ENCODE assay signal across 3 cellular contexts in the genomic region with DNA sequence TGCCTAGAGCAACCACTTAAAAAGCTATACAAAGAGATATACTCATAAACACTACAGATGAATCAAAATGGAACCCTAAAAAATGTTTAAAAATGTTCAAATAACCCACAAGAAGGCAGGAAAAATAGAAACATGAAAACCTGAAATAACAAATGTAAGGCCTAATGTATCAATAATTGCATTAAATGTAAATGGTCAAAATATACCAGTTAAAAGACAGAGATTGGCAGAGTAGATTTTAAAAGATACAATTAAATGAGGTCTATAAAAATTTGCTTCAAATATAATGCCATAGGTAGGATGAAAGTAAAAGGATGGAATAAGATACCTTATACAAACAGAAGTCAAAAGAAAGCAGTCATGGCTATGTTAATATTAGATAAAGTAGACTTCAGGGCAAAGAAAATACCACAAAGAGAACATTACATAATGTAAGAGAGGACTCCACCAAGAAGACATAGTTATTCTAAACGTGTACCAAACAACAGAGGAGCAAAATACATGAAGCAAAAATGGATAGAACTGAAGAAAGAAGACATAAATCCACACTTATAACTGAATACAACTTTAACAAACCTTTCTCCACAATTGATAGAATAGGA.
TF ChIP-seq lines count a peak whose summit lies in the region.

No MANE protein-coding gene starts in this region.

TF ChIP-seq in HCT116, 20 proteins besides CTCF, POLR2A, EP300 and RAD21:
- TF ChIP-seq ZNF274 (IDR thresholded peaks at IDR 0.05; ENCODE audit: low read depth, low read length) (no peak), CBX3 (IDR thresholded peaks at IDR 0.05; ENCODE audit: low read depth) (0 out of 2 replicates have a peak, but pooled peaks have one; percentile 16), YY1 (IDR thresholded peaks at IDR 0.05; ENCODE audit: extremely low read depth, insufficient replicate concordance, low read depth, low read length) (no peak)
- TF ChIP-seq, protein P1, sequence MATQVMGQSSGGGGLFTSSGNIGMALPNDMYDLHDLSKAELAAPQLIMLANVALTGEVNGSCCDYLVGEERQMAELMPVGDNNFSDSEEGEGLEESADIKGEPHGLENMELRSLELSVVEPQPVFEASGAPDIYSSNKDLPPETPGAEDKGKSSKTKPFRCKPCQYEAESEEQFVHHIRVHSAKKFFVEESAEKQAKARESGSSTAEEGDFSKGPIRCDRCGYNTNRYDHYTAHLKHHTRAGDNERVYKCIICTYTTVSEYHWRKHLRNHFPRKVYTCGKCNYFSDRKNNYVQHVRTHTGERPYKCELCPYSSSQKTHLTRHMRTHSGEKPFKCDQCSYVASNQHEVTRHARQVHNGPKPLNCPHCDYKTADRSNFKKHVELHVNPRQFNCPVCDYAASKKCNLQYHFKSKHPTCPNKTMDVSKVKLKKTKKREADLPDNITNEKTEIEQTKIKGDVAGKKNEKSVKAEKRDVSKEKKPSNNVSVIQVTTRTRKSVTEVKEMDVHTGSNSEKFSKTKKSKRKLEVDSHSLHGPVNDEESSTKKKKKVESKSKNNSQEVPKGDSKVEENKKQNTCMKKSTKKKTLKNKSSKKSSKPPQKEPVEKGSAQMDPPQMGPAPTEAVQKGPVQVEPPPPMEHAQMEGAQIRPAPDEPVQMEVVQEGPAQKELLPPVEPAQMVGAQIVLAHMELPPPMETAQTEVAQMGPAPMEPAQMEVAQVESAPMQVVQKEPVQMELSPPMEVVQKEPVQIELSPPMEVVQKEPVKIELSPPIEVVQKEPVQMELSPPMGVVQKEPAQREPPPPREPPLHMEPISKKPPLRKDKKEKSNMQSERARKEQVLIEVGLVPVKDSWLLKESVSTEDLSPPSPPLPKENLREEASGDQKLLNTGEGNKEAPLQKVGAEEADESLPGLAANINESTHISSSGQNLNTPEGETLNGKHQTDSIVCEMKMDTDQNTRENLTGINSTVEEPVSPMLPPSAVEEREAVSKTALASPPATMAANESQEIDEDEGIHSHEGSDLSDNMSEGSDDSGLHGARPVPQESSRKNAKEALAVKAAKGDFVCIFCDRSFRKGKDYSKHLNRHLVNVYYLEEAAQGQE (IDR thresholded peaks at IDR 0.05; ENCODE audit: low read depth): no peak

TF ChIP-seq in HEK293, 187 proteins besides CTCF, POLR2A, EP300 and RAD21:
- TF ChIP-seq SETDB1 (IDR thresholded peaks at IDR 0.05; ENCODE audit: insufficient read length, low read length) (peak; percentile 91), ZNF768 (tag by site-specific recombination; IDR thresholded peaks at IDR 0.05) (no peak)

TF ChIP-seq in K562, 482 proteins besides CTCF, POLR2A, EP300 and RAD21:
- no peak for TF ChIP-seq MTA3 (IDR thresholded peaks at IDR 0.05; ENCODE audit: borderline replicate concordance)
- no peak for TF ChIP-seq DIDO1 (tag; IDR thresholded peaks at IDR 0.05; ENCODE audit: low read depth)
- peak; percentile 96 for TF ChIP-seq ZNF507 (tag; conservative IDR thresholded peaks at IDR 0.05)
- TF ChIP-seq HMG20A (CRISPR knock-in tag; conservative IDR thresholded peaks at IDR 0.05): no peak
- TF ChIP-seq, protein P2, sequence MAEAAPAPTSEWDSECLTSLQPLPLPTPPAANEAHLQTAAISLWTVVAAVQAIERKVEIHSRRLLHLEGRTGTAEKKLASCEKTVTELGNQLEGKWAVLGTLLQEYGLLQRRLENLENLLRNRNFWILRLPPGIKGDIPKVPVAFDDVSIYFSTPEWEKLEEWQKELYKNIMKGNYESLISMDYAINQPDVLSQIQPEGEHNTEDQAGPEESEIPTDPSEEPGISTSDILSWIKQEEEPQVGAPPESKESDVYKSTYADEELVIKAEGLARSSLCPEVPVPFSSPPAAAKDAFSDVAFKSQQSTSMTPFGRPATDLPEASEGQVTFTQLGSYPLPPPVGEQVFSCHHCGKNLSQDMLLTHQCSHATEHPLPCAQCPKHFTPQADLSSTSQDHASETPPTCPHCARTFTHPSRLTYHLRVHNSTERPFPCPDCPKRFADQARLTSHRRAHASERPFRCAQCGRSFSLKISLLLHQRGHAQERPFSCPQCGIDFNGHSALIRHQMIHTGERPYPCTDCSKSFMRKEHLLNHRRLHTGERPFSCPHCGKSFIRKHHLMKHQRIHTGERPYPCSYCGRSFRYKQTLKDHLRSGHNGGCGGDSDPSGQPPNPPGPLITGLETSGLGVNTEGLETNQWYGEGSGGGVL (CRISPR knock-in tag; IDR thresholded peaks at IDR 0.05): no peak
- TF ChIP-seq MTF1 (CRISPR knock-in tag; IDR thresholded peaks at IDR 0.05; ENCODE audit: borderline replicate concordance): no peak
